22 cellular contexts compared by ENCODE assay signal in the genomic region with DNA sequence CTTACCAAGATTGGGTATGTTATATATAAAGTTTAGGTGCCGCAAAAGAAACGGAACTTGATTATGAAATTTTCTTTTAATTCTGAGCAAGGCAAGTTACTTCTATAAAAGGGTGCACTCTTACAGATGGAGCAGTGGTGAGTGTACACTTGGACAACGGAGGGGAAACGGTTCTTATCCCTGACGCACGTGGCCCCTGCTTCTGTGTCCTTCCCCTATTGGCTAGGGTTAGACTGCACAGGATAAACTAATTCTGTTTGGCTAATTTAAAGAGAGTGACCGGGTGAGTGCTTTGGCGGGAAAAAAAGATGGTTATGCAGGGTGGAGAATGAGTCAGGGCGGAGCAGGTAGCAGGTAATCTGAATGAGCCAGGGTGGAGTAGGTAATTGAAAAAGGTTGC.
"Had no signal": no experiment of that assay in that cellular context is flagged by ENCODE, and none has a peak within 500 bp of the region (broad histone marks: within the 10 kb centered on the region; RNA-seq: fewer than 3 reads in every experiment).

No MANE protein-coding gene starts in this region.

- H3K36me3 ChIP-seq: esophagus squamous epithelium, gastroesophageal sphincter, left ventricle myocardium inferior, lower lobe of right lung, tibial nerve, upper lobe of right lung, vagina had no signal

- H3K27ac Mint-ChIP-seq: dendritic cell treated with granulocyte-macrophage colony-stimulating factor and Interleukin-4, amounts not matched to agents 40 ng/mL and 50 ng/mL, for 4 days; effector memory CD8-positive, alpha-beta T cell; immature natural killer cell; memory B cell; natural killer cell treated with Interleukin-12 subunit alpha and Interleukin-12 subunit beta and Interleukin-15 and Interleukin-18, amount 100 ng/mL, for 72 hours; stimulated activated naive B cell treated with anti-CD40 and anti-IgM and Interleukin-4, amounts not matched to agents 10 μg/mL and 1 μg/mL and 100 μg/mL, for 72 hours; stimulated activated naive CD8-positive, alpha-beta T cell treated with anti-CD3 and anti-CD28 coated beads, Interleukin-15, amount 100 ng/mL, for 72 hours had no signal

- ATAC-seq: effector memory CD8-positive, alpha-beta T cell; gastroesophageal sphincter; lower lobe of right lung; natural killer cell treated with Interleukin-12 subunit alpha and Interleukin-12 subunit beta and Interleukin-15 and Interleukin-18, amount 100 ng/mL, for 72 hours; psoas muscle; sciatic nerve; stimulated activated naive B cell treated with anti-CD40 and anti-IgM and Interleukin-4, amounts not matched to agents 10 μg/mL and 1 μg/mL and 100 μg/mL, for 72 hours; stimulated activated naive CD8-positive, alpha-beta T cell treated with anti-CD3 and anti-CD28 coated beads, Interleukin-15, amount 100 ng/mL, for 72 hours; upper lobe of right lung had no signal

- H3K4me1 ChIP-seq: esophagus squamous epithelium, gastroesophageal sphincter, left ventricle myocardium inferior, lower lobe of right lung, psoas muscle, testis, tibial nerve, upper lobe of right lung, vagina had no signal

- H3K27me3 Mint-ChIP-seq: dendritic cell treated with granulocyte-macrophage colony-stimulating factor and Interleukin-4, amounts not matched to agents 40 ng/mL and 50 ng/mL, for 4 days; memory B cell; stimulated activated naive CD8-positive, alpha-beta T cell treated with anti-CD3 and anti-CD28 coated beads, Interleukin-15, amount 100 ng/mL, for 72 hours had no signal

- H3K4me3 Mint-ChIP-seq: dendritic cell treated with granulocyte-macrophage colony-stimulating factor and Interleukin-4, amounts not matched to agents 40 ng/mL and 50 ng/mL, for 4 days; effector memory CD8-positive, alpha-beta T cell; immature natural killer cell; memory B cell; natural killer cell treated with Interleukin-12 subunit alpha and Interleukin-12 subunit beta and Interleukin-15 and Interleukin-18, amount 100 ng/mL, for 72 hours; stimulated activated naive B cell treated with anti-CD40 and anti-IgM and Interleukin-4, amounts not matched to agents 10 μg/mL and 1 μg/mL and 100 μg/mL, for 72 hours; stimulated activated naive CD8-positive, alpha-beta T cell treated with anti-CD3 and anti-CD28 coated beads, Interleukin-15, amount 100 ng/mL, for 72 hours had no signal

- H3K4me1 Mint-ChIP-seq: immature natural killer cell; memory B cell; stimulated activated naive B cell treated with anti-CD40 and anti-IgM and Interleukin-4, amounts not matched to agents 10 μg/mL and 1 μg/mL and 100 μg/mL, for 72 hours; stimulated activated naive CD8-positive, alpha-beta T cell treated with anti-CD3 and anti-CD28 coated beads, Interleukin-15, amount 100 ng/mL, for 72 hours had no signal

- H3K4me3 ChIP-seq: esophagus squamous epithelium, gastroesophageal sphincter, left ventricle myocardium inferior, lower lobe of right lung, psoas muscle, testis, tibial nerve, upper lobe of right lung, vagina had no signal

- H3K27me3 ChIP-seq: esophagus squamous epithelium, gastroesophageal sphincter, testis, tibial nerve, upper lobe of right lung, vagina had no signal

- H3K36me3 Mint-ChIP-seq: stimulated activated naive B cell treated with anti-CD40 and anti-IgM and Interleukin-4, amounts not matched to agents 10 μg/mL and 1 μg/mL and 100 μg/mL, for 72 hours had no signal

- H3K27ac ChIP-seq: epithelial cell of prostate, esophagus squamous epithelium, gastroesophageal sphincter, left ventricle myocardium inferior, lower lobe of right lung, psoas muscle, testis, tibial nerve, upper lobe of right lung, vagina had no signal

- H3K9me3 ChIP-seq: esophagus squamous epithelium, gastroesophageal sphincter, lower lobe of right lung, psoas muscle, testis, upper lobe of right lung, vagina had no signal

- DNase-seq: effector memory CD8-positive, alpha-beta T cell; esophagus squamous epithelium; foreskin fibroblast; immature natural killer cell; left ventricle myocardium inferior; lower lobe of right lung; psoas muscle; retina; stimulated activated CD4-positive, alpha-beta T cell treated with anti-CD3 and anti-CD28 coated beads, Interleukin-2, amount 100 ng/mL, for 24 hours; stimulated activated CD4-positive, alpha-beta T cell treated with anti-CD3 and anti-CD28 coated beads, Interleukin-4, amount 100 ng/mL, for 4 hours; stimulated activated naive B cell treated with anti-CD40 and anti-IgM and Interleukin-4, amounts not matched to agents 10 μg/mL and 1 μg/mL and 100 μg/mL, for 72 hours; stimulated activated naive CD8-positive, alpha-beta T cell treated with anti-CD3 and anti-CD28 coated beads, Interleukin-15, amount 100 ng/mL, for 72 hours; testis; upper lobe of right lung had no signal
